Comparison of ENCODE assay signal across 21 cellular contexts in genomic region chr9:15155323-15155722, GRCh38.
DNase-seq lines count a peak whose midpoint lies in the region; ATAC-seq and TF ChIP-seq lines count a peak whose summit lies in the region.
"Had no signal": no experiment of that assay in that cellular context is flagged by ENCODE, and none has a peak within 500 bp of the region (broad histone marks: within the 10 kb centered on the region; RNA-seq: fewer than 3 reads in every experiment).

No MANE protein-coding gene starts in this region.

- no peaks in the 10 kb centered on the region for H3K36me3 ChIP-seq in left ventricle myocardium inferior
- H3K36me3 ChIP-seq in right atrium auricular region, result no peaks in the 10 kb centered on the region
- no peaks in the 10 kb centered on the region for H3K36me3 ChIP-seq in stomach
- H3K36me3 ChIP-seq: BLaER1 treated with 17β-estradiol and CSF1 and Interleukin-3, amounts not matched to agents 10 nM and 100 nM; neutrophil had no signal

- H3K27ac ChIP-seq in left ventricle myocardium inferior (replicated peaks) (peak overlapping the region; percentile 82), right atrium auricular region (peak overlapping the region; percentile 60 to 87), stomach (peak overlapping the region in 4 of 5 donors; percentile 0 to 54 (median 34))
- H3K27ac ChIP-seq: neutrophil had no signal

- H3K36me3 Mint-ChIP-seq in activated CD8-positive, alpha-beta T cell treated with anti-CD3 and anti-CD28 coated beads, Interleukin-2, amount 10 ng/mL, durations not matched to agents 7 days and 5 days (ENCODE audit: low read depth), result no peaks in the 10 kb centered on the region
- H3K36me3 Mint-ChIP-seq in T-cell, result no peaks in the 10 kb centered on the region

- peaks cover 18% of the 10 kb centered on the region for H3K27me3 Mint-ChIP-seq in activated CD8-positive, alpha-beta T cell treated with anti-CD3 and anti-CD28 coated beads, Interleukin-2, amount 10 ng/mL, durations not matched to agents 7 days and 5 days (ENCODE audit: low read depth)
- peaks cover 14 to 20% of the 10 kb centered on the region in 2 donors for H3K27me3 Mint-ChIP-seq in T-cell

- H3K9me3 Mint-ChIP-seq in activated CD8-positive, alpha-beta T cell treated with anti-CD3 and anti-CD28 coated beads, Interleukin-2, amount 10 ng/mL, durations not matched to agents 7 days and 5 days (ENCODE audit: insufficient read depth), result no peaks in the 10 kb centered on the region
- no peaks in the 10 kb centered on the region for H3K9me3 Mint-ChIP-seq in T-cell
- H3K9me3 Mint-ChIP-seq: T-helper 1 cell treated with Interleukin-12 subunit alpha and Interleukin-12 subunit beta and Interleukin-4 antibody, amounts not matched to agents 30 μg/mL and 1 μg/mL, for 36 hours had no signal

- WGBS in stomach, 5 donors, result 34 to 47% (median 37%) methylated on average over 4 of the region's 4 CpGs

- DNase-seq in left ventricle myocardium inferior (no peak), Right ventricle myocardium inferior (ENCODE audit: missing footprints) (no peak), right atrium auricular region (ENCODE audit: low spot score) (no peak), stomach (no peak), T-cell (no peak), inferior parietal cortex (ENCODE audit: extremely low spot score) (no peak)
- DNase-seq in activated CD8-positive, alpha-beta T cell treated with anti-CD3 and anti-CD28 coated beads, Interleukin-2, amount 10 ng/mL, durations not matched to agents 7 days and 5 days, result no peak
- DNase-seq: ACHN; activated CD4-positive, alpha-beta T cell treated with anti-CD3 and anti-CD28 coated beads for 4 hours; activated naive CD4-positive, alpha-beta T cell treated with Interleukin-2 at 50 U/mL for 16 hours; activated T-cell treated with anti-CD3 and anti-CD28 coated beads, Interleukin-2, amount 50 U/mL, for 48 hours; Caco-2; EL; foreskin melanocyte; NCI-H1105; OCI-M1; SHP77 treated with DMSO at 0.1 percent for 48 hours had no signal

- H3K9me3 ChIP-seq in left ventricle myocardium inferior (replicated peaks) (no peaks in the 10 kb centered on the region), right atrium auricular region (no peaks in the 10 kb centered on the region), stomach (no peaks in the 10 kb centered on the region)
- H3K9me3 ChIP-seq: BLaER1 treated with 17β-estradiol and CSF1 and Interleukin-3, amounts not matched to agents 10 nM and 100 nM; Caco-2; neutrophil had no signal

- ATAC-seq in Right ventricle myocardium inferior, result no peak
- ATAC-seq in activated CD8-positive, alpha-beta T cell treated with anti-CD3 and anti-CD28 coated beads, Interleukin-2, amount 10 ng/mL, durations not matched to agents 7 days and 5 days, result no peak
- ATAC-seq in T-cell (replicated peaks in 1 of 4), result no peak
- ATAC-seq in GM19397 (IDR thresholded peaks at IDR 0.05; ENCODE audit: unreplicated experiment), result no peak

- POLR2A ChIA-PET in activated CD8-positive, alpha-beta T cell treated with anti-CD3 and anti-CD28 coated beads, Interleukin-2, amount 10 ng/mL, durations not matched to agents 7 days and 5 days (lab: Charles Lee), result no interaction called here
- POLR2A ChIA-PET in T-cell (lab: Charles Lee), result no interaction called here

- TF ChIP-seq EP300 in stomach (IDR thresholded peaks at IDR 0.05), result no peak

- no peak overlapping the region for H3K4me3 Mint-ChIP-seq in activated CD8-positive, alpha-beta T cell treated with anti-CD3 and anti-CD28 coated beads, Interleukin-2, amount 10 ng/mL, durations not matched to agents 7 days and 5 days
- H3K4me3 Mint-ChIP-seq in T-cell, result no peak overlapping the region
- H3K4me3 Mint-ChIP-seq: T-helper 1 cell treated with Interleukin-12 subunit alpha and Interleukin-12 subunit beta and Interleukin-4 antibody, amounts not matched to agents 30 μg/mL and 1 μg/mL, for 36 hours had no signal

- no peak for TF ChIP-seq CTCF in left ventricle myocardium inferior (IDR thresholded peaks at IDR 0.05; ENCODE audit: borderline replicate concordance)
- no peak for TF ChIP-seq CTCF in right atrium auricular region (IDR thresholded peaks at IDR 0.05)
- no peak for TF ChIP-seq CTCF in stomach (IDR thresholded peaks at IDR 0.05)

- H3K27ac Mint-ChIP-seq in activated CD8-positive, alpha-beta T cell treated with anti-CD3 and anti-CD28 coated beads, Interleukin-2, amount 10 ng/mL, durations not matched to agents 7 days and 5 days, result no peak overlapping the region
- H3K27ac Mint-ChIP-seq in T-cell, result no peak overlapping the region
- H3K27ac Mint-ChIP-seq: T-helper 1 cell treated with Interleukin-12 subunit alpha and Interleukin-12 subunit beta and Interleukin-4 antibody, amounts not matched to agents 30 μg/mL and 1 μg/mL, for 36 hours had no signal

- CTCF ChIA-PET in activated CD8-positive, alpha-beta T cell treated with anti-CD3 and anti-CD28 coated beads, Interleukin-2, amount 10 ng/mL, durations not matched to agents 7 days and 5 days (lab: Charles Lee), result interaction anchor here (1.3 to 1.5 kb wide), 2 partner anchors 12 to 20 kb away, joined by 4 read pairs; no protein-coding TSS in a partner anchor
- CTCF ChIA-PET in T-cell (lab: Charles Lee), result no interaction called here

- H3K27me3 ChIP-seq in left ventricle myocardium inferior (ENCODE audit: low read depth) (no peaks in the 10 kb centered on the region), right atrium auricular region (no peaks in the 10 kb centered on the region), stomach (no peaks in the 10 kb centered on the region)
- H3K27me3 ChIP-seq: BLaER1 treated with 17β-estradiol and CSF1 and Interleukin-3, amounts not matched to agents 10 nM and 100 nM; neutrophil had no signal

- no peak for TF ChIP-seq POLR2A in stomach (IDR thresholded peaks at IDR 0.05)

- no peaks in the 10 kb centered on the region for H3K4me1 Mint-ChIP-seq in activated CD8-positive, alpha-beta T cell treated with anti-CD3 and anti-CD28 coated beads, Interleukin-2, amount 10 ng/mL, durations not matched to agents 7 days and 5 days (ENCODE audit: low read depth)
- H3K4me1 Mint-ChIP-seq in T-cell, result no peaks in the 10 kb centered on the region

- intact Hi-C loops in left ventricle myocardium inferior (cut with micrococcal nuclease), result no loop called here
- intact Hi-C loops in Right ventricle myocardium inferior (cut with DNase I), result no loop called here
- intact Hi-C loops in stomach (cut with DNase I; ENCODE audit: low total_unique reads), result no loop called here

- no peak overlapping the region for H3K4me3 ChIP-seq in left ventricle myocardium inferior
- H3K4me3 ChIP-seq in right atrium auricular region, result no peak overlapping the region
- H3K4me3 ChIP-seq in stomach, result no peak overlapping the region
- H3K4me3 ChIP-seq: BLaER1 treated with 17β-estradiol and CSF1 and Interleukin-3, amounts not matched to agents 10 nM and 100 nM had no signal

- H3K4me1 ChIP-seq in left ventricle myocardium inferior (peaks cover 45% of the 10 kb centered on the region), right atrium auricular region (peaks cover 0 to 25% of the 10 kb centered on the region in 2 donors), stomach (peaks cover 0 to 20% (median 4%) of the 10 kb centered on the region in 4 donors)
- H3K4me1 ChIP-seq: Caco-2 had no signal
